ENCODE assay signal across 30 cellular contexts in the genomic region with DNA sequence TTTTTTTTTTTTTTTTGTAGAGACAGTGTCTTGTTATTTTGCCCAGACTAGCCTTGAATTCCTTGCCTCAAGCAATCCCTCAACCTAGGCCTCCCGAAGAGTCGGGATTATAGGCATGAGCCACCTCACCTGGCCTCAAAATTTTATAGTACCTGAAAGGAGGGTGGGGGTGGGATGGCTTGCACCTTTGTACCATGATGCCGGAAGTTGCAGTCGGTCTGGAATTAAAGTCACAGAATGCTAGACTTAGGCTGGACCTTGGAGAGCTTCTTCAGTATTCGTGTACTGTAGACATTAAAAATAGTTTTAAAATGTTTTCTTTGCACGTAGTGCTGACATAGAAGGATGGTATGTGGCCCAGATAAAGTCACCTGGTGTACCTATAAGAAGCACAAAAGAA.
"Had no signal": no experiment of that assay in that cellular context is flagged by ENCODE, and none has a peak within 500 bp of the region (broad histone marks: within the 10 kb centered on the region; RNA-seq: fewer than 3 reads in every experiment).

No MANE protein-coding gene starts in this region.

- H3K36me3 ChIP-seq: brain microvascular endothelial cell, breast epithelium, WERI-Rb-1 had no signal

- H3K27me3 ChIP-seq: body of pancreas, brain microvascular endothelial cell, breast epithelium had no signal

- H3K9me3 ChIP-seq: body of pancreas had no signal

- DNase-seq: activated CD4-positive, alpha-beta memory T cell treated with anti-CD3 and anti-CD28 coated beads, Interleukin-2, amount 10 ng/mL, durations not matched to agents 7 days and 5 days; activated CD4-positive, alpha-beta T cell treated with anti-CD3 and anti-CD28 coated beads for 1 hour; activated CD4-positive, alpha-beta T cell treated with anti-CD3 and anti-CD28 coated beads for 36 hours; activated CD4-positive, alpha-beta T cell treated with anti-CD3 and anti-CD28 coated beads for 48 hours; activated CD4-positive, alpha-beta T cell treated with anti-CD3 and anti-CD28 coated beads, Interleukin-2, amount 10 ng/mL, durations not matched to agents 7 days and 5 days; activated CD4-positive, alpha-beta T cell treated with anti-CD3 and anti-CD28 coated beads, Interleukin-2, amount 50 U/mL, for 48 hours; activated CD4-positive, CD25-positive, alpha-beta regulatory T cell; activated CD8-positive, alpha-beta memory T cell treated with anti-CD3 and anti-CD28 coated beads for 24 hours; activated CD8-positive, alpha-beta memory T cell treated with anti-CD3 and anti-CD28 coated beads, Interleukin-2, amount 10 ng/mL, durations not matched to agents 7 days and 5 days; activated CD8-positive, alpha-beta memory T cell treated with anti-CD3 and anti-CD28 coated beads, Interleukin-2, amount 50 U/mL, for 48 hours; activated CD8-positive, alpha-beta T cell treated with anti-CD3 and anti-CD28 coated beads, Interleukin-2, amount 10 ng/mL, durations not matched to agents 7 days and 5 days; activated effector memory CD4-positive, alpha-beta T cell treated with Interleukin-2 at 50 U/mL for 16 hours; activated gamma-delta T cell; activated naive CD4-positive, alpha-beta T cell treated with anti-CD3 and anti-CD28 coated beads, Interleukin-2, amount 10 ng/mL, durations not matched to agents 7 days and 5 days; activated naive CD4-positive, alpha-beta T cell treated with Interleukin-2 at 50 U/mL for 16 hours; activated naive CD8-positive, alpha-beta T cell treated with anti-CD3 and anti-CD28 coated beads, Interleukin-2, amount 10 ng/mL, durations not matched to agents 7 days and 5 days; activated naive CD8-positive, alpha-beta T cell treated with anti-CD3 and anti-CD28 coated beads, Interleukin-2, amount 50 U/mL, for 24 hours; activated T-cell treated with anti-CD3 and anti-CD28 coated beads, Interleukin-2, amount 50 U/mL, for 24 hours; activated T-cell treated with anti-CD3 and anti-CD28 coated beads, Interleukin-2, amount 50 U/mL, for 48 hours; amygdala; anterior cingulate cortex; body of pancreas; brain microvascular endothelial cell; central memory CD4-positive, alpha-beta T cell; T-helper 1 cell; T-helper 2 cell; T-helper 9 cell; WERI-Rb-1 had no signal

- H3K4me3 ChIP-seq: body of pancreas, breast epithelium had no signal

- H3K27ac ChIP-seq: body of pancreas, brain microvascular endothelial cell, breast epithelium, WERI-Rb-1 had no signal

- H3K4me1 ChIP-seq: body of pancreas, breast epithelium had no signal

- ATAC-seq: activated CD4-positive, alpha-beta T cell treated with anti-CD3 and anti-CD28 coated beads for 36 hours; activated CD4-positive, CD25-positive, alpha-beta regulatory T cell treated with anti-CD3 and anti-CD28 coated beads, Interleukin-2, amount 50 U/mL, for 24 hours; activated CD8-positive, alpha-beta memory T cell treated with anti-CD3 and anti-CD28 coated beads, Interleukin-2, amount 10 ng/mL, durations not matched to agents 7 days and 5 days; activated CD8-positive, alpha-beta T cell treated with anti-CD3 and anti-CD28 coated beads, Interleukin-2, amount 10 ng/mL, durations not matched to agents 7 days and 5 days; activated naive CD8-positive, alpha-beta T cell treated with anti-CD3 and anti-CD28 coated beads, Interleukin-2, amount 50 U/mL, for 24 hours; body of pancreas had no signal
